14 cellular contexts compared by ENCODE assay signal in the genomic region with DNA sequence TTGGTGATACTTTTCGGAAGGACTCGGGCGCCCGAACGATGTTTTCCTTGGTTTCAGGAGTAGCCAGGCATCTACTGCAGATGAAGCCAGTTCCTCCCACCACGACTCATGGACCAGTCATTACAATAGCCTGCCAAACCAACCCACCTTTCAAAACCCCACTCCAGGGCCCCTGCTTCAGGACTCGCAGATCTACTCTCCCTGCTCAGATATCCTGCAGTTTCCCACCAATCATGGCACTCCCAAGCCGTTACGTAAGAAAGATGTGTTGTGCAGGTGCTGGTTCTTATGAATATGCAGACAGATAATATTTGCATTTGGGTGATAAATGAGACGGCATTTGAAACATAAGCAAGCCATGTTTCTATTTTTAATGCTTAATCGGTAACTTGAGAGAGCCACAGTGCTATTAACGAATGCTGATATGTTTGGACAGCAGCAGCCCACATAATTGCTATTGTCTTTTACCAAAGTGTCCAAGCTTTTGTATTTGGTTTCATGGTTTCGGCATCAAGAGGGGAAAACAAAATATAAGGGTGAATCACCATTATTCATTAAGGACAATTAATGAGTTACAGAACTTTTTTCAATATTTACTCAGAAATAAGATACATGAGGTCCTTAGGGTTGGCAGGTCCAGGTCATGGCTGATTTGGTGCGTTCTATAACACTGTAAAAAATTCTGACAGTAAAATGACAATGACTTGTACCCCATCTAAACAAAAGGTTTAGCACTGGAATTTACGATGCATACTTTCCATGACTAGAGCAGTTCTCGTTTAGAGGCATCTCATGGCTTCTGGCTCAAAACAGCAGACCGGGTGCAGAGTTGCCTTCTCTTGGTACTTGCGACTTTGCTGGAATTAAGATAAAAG. TPM values are rescaled to one million over a fixed set of nuclear protein-coding genes. Genes with fewer than 3 reads are reported as not detected.
A peak's percentile ranks its signal among the peaks of the same experiment; 100 is the strongest.
DNase-seq lines count a peak whose midpoint lies in the region; ATAC-seq, FAIRE-seq and TF ChIP-seq lines count a peak whose summit lies in the region.
"Had no signal": no experiment of that assay in that cellular context is flagged by ENCODE, and none has a peak within 500 bp of the region (broad histone marks: within the 10 kb centered on the region; RNA-seq: fewer than 3 reads in every experiment).

No MANE protein-coding gene starts in this region.

- in situ Hi-C loops in K562 (cut with MboI) = no loop called here

- CTCF ChIA-PET in K562 (lab: Yijun Ruan, JAX; ENCODE audit: low intra/inter-chr PET ratio) = no interaction called here

- no TSS peak for BruUV-seq in K562 (replicated peaks; lab: Mats Ljungman, UMichigan)

- H4K20me1 ChIP-seq in K562 (replicated peaks; ENCODE audit: control insufficient read depth, insufficient read depth, low read length) = no peaks in the 10 kb centered on the region

- TF ChIP-seq EP300 in K562 (IDR thresholded peaks at IDR 0.05; ENCODE audit: low read length) = no peak

- TF ChIP-seq POLR2A in GM12891 (IDR thresholded peaks at IDR 0.05; ENCODE audit: low read depth, low read length) = no peak
- no peak for TF ChIP-seq POLR2A in K562 (conservative IDR thresholded peaks at IDR 0.05)

- no peak for FAIRE-seq in GM12891 (lab: Jason Lieb, UNC)
- FAIRE-seq in K562 (lab: Jason Lieb, UNC) = no peak
- FAIRE-seq: small intestine had no signal

- no peak overlapping the region for H2AFZ ChIP-seq in K562 (ENCODE audit: low read depth, low read length)

- H3K36me3 ChIP-seq in K562 (ENCODE audit: control insufficient read depth, insufficient read depth, low read length) = no peaks in the 10 kb centered on the region

- POLR2A ChIA-PET in K562 (lab: Yijun Ruan, JAX) = interaction anchor here (0.7 to 1.4 kb wide), 3 partner anchors 8 to 672 kb away, joined by 3 to 4 read pairs (median 3); no protein-coding TSS in a partner anchor

- no peak overlapping the region for H3K4me2 ChIP-seq in K562 (ENCODE audit: insufficient read depth, low read length)

- TF ChIP-seq CTCF in K562 (IDR thresholded peaks at IDR 0.05 in 2 of 3, conservative IDR thresholded peaks at IDR 0.05 in 1 of 3; ENCODE audit: insufficient read depth in 2 of 3, low read depth in 1 of 3, low read length in 3 of 3) = no peak

- TF ChIP-seq RAD21 in K562 (CRISPR knock-in tag; conservative IDR thresholded peaks at IDR 0.05 in 1 of 2, IDR thresholded peaks at IDR 0.05 in 1 of 2) = no peak

- intact Hi-C loops in K562 (cut with micrococcal nuclease) = no loop called here

- H3K4me3 ChIP-seq in K562 = no peak overlapping the region

- no peak overlapping the region for H3K27ac ChIP-seq in K562 (ENCODE audit: extremely low read depth, low read depth, low read length)
- H3K27ac ChIP-seq: C4-2B had no signal

- H3K27me3 ChIP-seq in K562 (ENCODE audit: control insufficient read depth in 2 of 2, insufficient read depth in 2 of 2, low read length in 2 of 2) = peaks cover 33 to 47% of the 10 kb centered on the region in 2 experiments

- no peak for DNase-seq in GM12891 (ENCODE audit: insufficient read length, low spot score)
- peak in 1 of 4 experiments; percentile 17 for DNase-seq in K562 (ENCODE audit: extremely low read depth in 1 of 4, low spot score in 3 of 4)
- no peak for DNase-seq in activated gamma-delta T cell treated with Interleukin-2 at 50 U/mL for 16 hours
- no peak for DNase-seq in dedifferentiated amniotic fluid mesenchymal stem cell (ENCODE audit: extremely low spot score)
- DNase-seq in hippocampal formation (lab: John Stamatoyannopoulos, UW) = no peak
- DNase-seq in RPMI8226 = no peak
- DNase-seq: dermis blood vessel endothelial cell; head of caudate nucleus; small intestine; stimulated activated CD8-positive, alpha-beta memory T cell treated with anti-CD3 and anti-CD28 coated beads, Interleukin-4, amount 100 ng/mL, for 48 hours had no signal

- peaks cover 0 to 18% of the 10 kb centered on the region in 2 experiments; a peak in 2 of 5 replicates for H3K4me1 ChIP-seq in K562 (replicated peaks in 1 of 2; ENCODE audit: control insufficient read depth in 2 of 2, insufficient read depth in 2 of 2, low read length in 2 of 2)

- H3K79me2 ChIP-seq in K562 (ENCODE audit: control insufficient read depth, insufficient read depth, low read length) = no peaks in the 10 kb centered on the region

- H3K9ac ChIP-seq in K562 (ENCODE audit: insufficient read depth in 1 of 2, low read depth in 2 of 2, low read length in 2 of 2) = no peak overlapping the region

- no peaks in the 10 kb centered on the region for H3K9me1 ChIP-seq in K562 (ENCODE audit: control insufficient read depth, insufficient read depth, low read length)

- no peaks in the 10 kb centered on the region for H3K9me3 ChIP-seq in K562 (replicated peaks; ENCODE audit: control insufficient read depth, insufficient read depth, low read depth, low read length)

- WGBS in K562 (ENCODE audit: insufficient coverage, low coverage, missing lambda C conversion rate) = 22% methylated on average over 18 of the region's 18 CpGs

- ATAC-seq in GM19452 (IDR thresholded peaks at IDR 0.05; ENCODE audit: unreplicated experiment) = peak; percentile 23
- ATAC-seq in HG03280 (IDR thresholded peaks at IDR 0.05; ENCODE audit: unreplicated experiment) = peak; percentile 41
- ATAC-seq in K562 = no peak
- ATAC-seq: activated T-helper 17 cell treated with anti-CD3 and anti-CD28 coated beads, Interleukin-2, amount 50 U/mL, for 72 hours had no signal

TF ChIP-seq in GM12891, 5 proteins besides CTCF, POLR2A, EP300 and RAD21 (continues in another document):
- peak; percentile 93 for TF ChIP-seq POU2F2 (IDR thresholded peaks at IDR 0.05; ENCODE audit: low read depth, low read length)

TF ChIP-seq in K562, 482 proteins besides CTCF, POLR2A, EP300 and RAD21 (continues in another document):
- peak; percentile 90 for TF ChIP-seq CBX2 (IDR thresholded peaks at IDR 0.05; ENCODE audit: insufficient read depth, low read length, poor library complexity, severe bottlenecking)

RNA-seq across cellular contexts. Expression of a gene that starts 3.7 kb away (rescaled TPM):
- polyA plus RNA-seq in GM12891 (2012; ENCODE audit: low read depth, missing spikeins) = 2.9 TPM
- not detected in 2 replicates for total RNA-seq in K562 (2011; cell fraction: chromatin; rRNA removed; ENCODE audit: low replicate concordance)
- total RNA-seq in K562 (2011; cell fraction: nucleolus; rRNA removed) = not detected in 2 replicates
- not detected in 2 replicates for total RNA-seq in K562 (2011; cell fraction: nucleoplasm; rRNA removed)
- total RNA-seq in K562 (2014; rRNA removed) (not detected in 2 replicates), K562 (2014; rRNA removed; fragmentation: Illumina TruSeq; extraction: Trizol) (not detected in 2 replicates), K562 (2015; rRNA removed; fragmentation: Illumina TruSeq; extraction: Trizol) (not detected in 2 replicates), K562 (2021) (0.11 TPM in 1 of 2 replicates, not detected in the other)
- polyA plus RNA-seq in K562 (2011; rRNA removed) (not detected in 2 replicates), K562 (2014; fragmentation: Illumina TruSeq; extraction: Trizol) (not detected in 2 replicates), K562 (2014; fragmentation: Nextera tagmentation; extraction: Ambion mirVana) (not detected), K562 (2014; rRNA removed) (0.13 TPM in 1 of 2 replicates, not detected in the other)
- polyA plus RNA-seq in K562 (2011; cell fraction: cytosol; rRNA removed) = not detected in 2 replicates
- not detected in 2 replicates for polyA plus RNA-seq in K562 (2011; cell fraction: nucleus; rRNA removed)
- not detected in 2 replicates for polyA plus RNA-seq in K562 (2012)
- not detected in 2 replicates for polyA minus RNA-seq in K562 (2011; rRNA and poly(A)+ RNA removed)
- not detected in 2 replicates for polyA minus RNA-seq in K562 (2011; cell fraction: cytosol; rRNA and poly(A)+ RNA removed)
- polyA minus RNA-seq in K562 (2011; cell fraction: nucleus; rRNA and poly(A)+ RNA removed) = not detected in 2 replicates

RNA-seq across cellular contexts. Expression of a gene that starts 38.6 kb away (rescaled TPM):
- 114 TPM for polyA plus RNA-seq in GM12891 (2012; ENCODE audit: low read depth, missing spikeins)
- 177 and 207 TPM in 2 replicates for total RNA-seq in K562 (2011; cell fraction: chromatin; rRNA removed; ENCODE audit: low replicate concordance)
- 94.9 and 117 TPM in 2 replicates for total RNA-seq in K562 (2011; cell fraction: nucleolus; rRNA removed)
- 132 and 215 TPM in 2 replicates for total RNA-seq in K562 (2011; cell fraction: nucleoplasm; rRNA removed)
- total RNA-seq in K562 (2014; rRNA removed) = 241 and 276 TPM in 2 replicates
- total RNA-seq in K562 (2014; rRNA removed; fragmentation: Illumina TruSeq; extraction: Trizol) = 128 and 148 TPM in 2 replicates
- total RNA-seq in K562 (2015; rRNA removed; fragmentation: Illumina TruSeq; extraction: Trizol) = 109 and 112 TPM in 2 replicates
- 244 and 253 TPM in 2 replicates for total RNA-seq in K562 (2021)
- 76.7 and 81.3 TPM in 2 replicates for polyA plus RNA-seq in K562 (2011; rRNA removed)
- 37.8 and 162 TPM in 2 replicates for polyA plus RNA-seq in K562 (2011; cell fraction: cytosol; rRNA removed)
- 55.5 and 78.0 TPM in 2 replicates for polyA plus RNA-seq in K562 (2011; cell fraction: nucleus; rRNA removed)
- 138 and 149 TPM in 2 replicates for polyA plus RNA-seq in K562 (2012)
- polyA plus RNA-seq in K562 (2014; fragmentation: Illumina TruSeq; extraction: Trizol) = 155 and 157 TPM in 2 replicates
- polyA plus RNA-seq in K562 (2014; fragmentation: Nextera tagmentation; extraction: Ambion mirVana) = 10 to 100 TPM; 50.1 to 50.7 TPM
- polyA plus RNA-seq in K562 (2014; rRNA removed) = 161 and 210 TPM in 2 replicates
- 142 and 163 TPM in 2 replicates for polyA minus RNA-seq in K562 (2011; rRNA and poly(A)+ RNA removed)
- 82.7 and 91.7 TPM in 2 replicates for polyA minus RNA-seq in K562 (2011; cell fraction: cytosol; rRNA and poly(A)+ RNA removed)
- polyA minus RNA-seq in K562 (2011; cell fraction: nucleus; rRNA and poly(A)+ RNA removed) = 107 and 116 TPM in 2 replicates

RNA-seq across cellular contexts. Expression of a gene that starts 40.6 kb away (rescaled TPM):
- 0.24 TPM for polyA plus RNA-seq in GM12891 (2012; ENCODE audit: low read depth, missing spikeins)
- 14.2 and 14.4 TPM in 2 replicates for total RNA-seq in K562 (2011; cell fraction: chromatin; rRNA removed; ENCODE audit: low replicate concordance)
- total RNA-seq in K562 (2011; cell fraction: nucleolus; rRNA removed) = 11.3 and 12.0 TPM in 2 replicates
- 14.4 and 15.9 TPM in 2 replicates for total RNA-seq in K562 (2011; cell fraction: nucleoplasm; rRNA removed)
- 5.6 and 8.7 TPM in 2 replicates for total RNA-seq in K562 (2014; rRNA removed)
- total RNA-seq in K562 (2014; rRNA removed; fragmentation: Illumina TruSeq; extraction: Trizol) = 6.1 and 6.5 TPM in 2 replicates
- 6.7 and 7.1 TPM in 2 replicates for total RNA-seq in K562 (2015; rRNA removed; fragmentation: Illumina TruSeq; extraction: Trizol)
- 13.1 and 13.4 TPM in 2 replicates for total RNA-seq in K562 (2021)
- polyA plus RNA-seq in K562 (2011; rRNA removed) = 11.4 and 19.6 TPM in 2 replicates
- polyA plus RNA-seq in K562 (2011; cell fraction: cytosol; rRNA removed) = 7.0 and 9.5 TPM in 2 replicates
- polyA plus RNA-seq in K562 (2011; cell fraction: nucleus; rRNA removed) = 12.5 and 13.4 TPM in 2 replicates
- 5.1 and 7.4 TPM in 2 replicates for polyA plus RNA-seq in K562 (2012)
- polyA plus RNA-seq in K562 (2014; fragmentation: Illumina TruSeq; extraction: Trizol) = 10.7 and 10.8 TPM in 2 replicates
- polyA plus RNA-seq in K562 (2014; fragmentation: Nextera tagmentation; extraction: Ambion mirVana) = 1 to 10 TPM; 2.1 to 3.0 TPM
- 6.2 and 6.5 TPM in 2 replicates for polyA plus RNA-seq in K562 (2014; rRNA removed)
- polyA minus RNA-seq in K562 (2011; rRNA and poly(A)+ RNA removed) = 11.9 and 14.6 TPM in 2 replicates
- polyA minus RNA-seq in K562 (2011; cell fraction: cytosol; rRNA and poly(A)+ RNA removed) = 7.5 and 8.1 TPM in 2 replicates
- 4.7 and 8.6 TPM in 2 replicates for polyA minus RNA-seq in K562 (2011; cell fraction: nucleus; rRNA and poly(A)+ RNA removed)
